ENCODE assay signal across 23 cellular contexts in the genomic region with DNA sequence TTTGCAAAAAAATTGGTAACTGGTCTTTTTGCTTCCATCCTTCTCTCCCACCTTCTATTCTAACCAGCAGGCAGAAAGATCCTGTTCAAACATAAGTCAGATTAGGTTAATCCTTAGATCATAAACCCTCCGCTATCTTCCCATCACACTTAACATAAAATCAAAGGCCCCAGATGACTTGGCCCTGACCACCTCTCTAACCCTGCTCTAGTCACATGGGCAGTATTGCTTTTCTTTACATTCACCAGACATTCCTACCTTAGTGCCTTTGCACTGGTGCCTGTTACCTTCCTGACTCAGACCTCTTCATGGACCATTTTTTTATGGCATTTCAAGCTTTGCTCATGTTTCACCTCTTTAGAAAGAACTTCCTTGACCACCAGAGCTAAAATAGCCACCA.
DNase-seq lines count a peak whose midpoint lies in the region; FAIRE-seq and TF ChIP-seq lines count a peak whose summit lies in the region.
"Had no signal": no experiment of that assay in that cellular context is flagged by ENCODE, and none has a peak within 500 bp of the region (broad histone marks: within the 10 kb centered on the region; RNA-seq: fewer than 3 reads in every experiment).

No MANE protein-coding gene starts in this region.

- no TSS peak for BruUV-seq in Caco-2 (replicated peaks; lab: Mats Ljungman, UMichigan)

- H3K4me3 Mint-ChIP-seq in Caco-2 (ENCODE audit: unreplicated experiment) (no peak overlapping the region), endodermal cell (no peak overlapping the region)
- H3K4me3 Mint-ChIP-seq: B cell; CD4-positive, alpha-beta T cell; CD8-positive, alpha-beta memory T cell; HFFc6 had no signal

- H3K4me1 ChIP-seq in Caco-2 = peaks cover 18% of the 10 kb centered on the region
- H3K4me1 ChIP-seq in endodermal cell (ENCODE audit: control insufficient read depth, insufficient read depth, low read length) = peaks cover 4% of the 10 kb centered on the region
- H3K4me1 ChIP-seq in adrenal gland (replicated peaks in 1 of 2) = no peaks in the 10 kb centered on the region
- H3K4me1 ChIP-seq: BLaER1, HAP-1 had no signal

- H3K9ac ChIP-seq in endodermal cell (ENCODE audit: extremely low read depth, low read length, poor library complexity, severe bottlenecking) = no peak overlapping the region
- H3K9ac ChIP-seq: BLaER1 had no signal

- 83 to 94% methylated on average over 1 of the region's 1 CpG for WGBS in endodermal cell (ENCODE audit: insufficient coverage in 1 of 2, insufficient read length in 1 of 2), 2 experiments
- WGBS in adrenal gland, 4 donors = 86 to 100% (median 97%) methylated on average over 1 of the region's 1 CpG

- H3K9me3 ChIP-seq in Caco-2 (no peaks in the 10 kb centered on the region), endodermal cell (ENCODE audit: control insufficient read depth, low read length) (no peaks in the 10 kb centered on the region), adrenal gland (replicated peaks in 1 of 3) (no peaks in the 10 kb centered on the region)
- H3K9me3 ChIP-seq: BLaER1, HAP-1 had no signal

- H3K27me3 ChIP-seq in Caco-2 (replicated peaks; ENCODE audit: control insufficient read depth, insufficient read depth, low read length) (no peaks in the 10 kb centered on the region), endodermal cell (ENCODE audit: control insufficient read depth, insufficient read depth, low read length, poor library complexity, severe bottlenecking) (no peaks in the 10 kb centered on the region), adrenal gland (no peaks in the 10 kb centered on the region)
- H3K27me3 ChIP-seq: BLaER1 had no signal

- H3K4me3 ChIP-seq in Caco-2 (ENCODE audit: low read depth, low read length) (no peak overlapping the region), endodermal cell (ENCODE audit: low read length) (no peak overlapping the region), adrenal gland (no peak overlapping the region)
- H3K4me3 ChIP-seq: BLaER1, HAP-1 had no signal

- H3K27me3 Mint-ChIP-seq in Caco-2 (ENCODE audit: insufficient read depth, unreplicated experiment) (no peaks in the 10 kb centered on the region), endodermal cell (ENCODE audit: insufficient read depth) (peaks cover 4% of the 10 kb centered on the region)

- CTCF ChIA-PET in Caco-2 (lab: Charles Lee) = no interaction called here

- TF ChIP-seq CTCF in Caco-2 (IDR thresholded peaks at IDR 0.05; ENCODE audit: insufficient read depth in 1 of 2, low read depth in 1 of 2, low read length in 1 of 2, severe bottlenecking in 1 of 2, unreplicated experiment in 1 of 2) = no peak
- TF ChIP-seq CTCF in endodermal cell (conservative IDR thresholded peaks at IDR 0.05) = no peak
- TF ChIP-seq CTCF in adrenal gland (IDR thresholded peaks at IDR 0.05) = no peak

- no peak overlapping the region for H3K27ac Mint-ChIP-seq in Caco-2 (ENCODE audit: unreplicated experiment)
- H3K27ac Mint-ChIP-seq in endodermal cell = no peak overlapping the region
- H3K27ac Mint-ChIP-seq: B cell; CD4-positive, alpha-beta T cell; CD8-positive, alpha-beta memory T cell; HFFc6 had no signal

- FAIRE-seq in urothelium cell line (lab: Jason Lieb, UNC) = peak; percentile 27
- FAIRE-seq: A204.1, G401.6, GM12892, H54 had no signal

- DNase-seq in Caco-2 = peak; percentile 62 to 66
- peak; percentile 30 for DNase-seq in NCI-H82 treated with DMSO at 0.1 percent for 48 hours (lab: John Stamatoyannopoulos, UW; ENCODE audit: unreplicated experiment)
- peak; percentile 22 for DNase-seq in endodermal cell
- no peak for DNase-seq in urothelium cell line (ENCODE audit: low spot score)
- DNase-seq in activated CD4-positive, alpha-beta T cell treated with anti-CD3 and anti-CD28 coated beads, Interleukin-2, amount 50 U/mL, for 4 hours = no peak
- no peak for DNase-seq in adrenal gland
- no peak for DNase-seq in activated T-cell treated with anti-CD3 and anti-CD28 coated beads, Interleukin-2, amount 50 U/mL, for 1 hour
- DNase-seq: Calu3; CD4-positive, alpha-beta T cell; CD8-positive, alpha-beta memory T cell; DMS153; DND-41; GOT3; HFFc6 had no signal

- intact Hi-C loops in Caco-2 (cut with micrococcal nuclease; ENCODE audit: unreplicated experiment) (no loop called here), adrenal gland (cut with DNase I) (no loop called here)

- no peaks in the 10 kb centered on the region for H3K9me3 Mint-ChIP-seq in Caco-2 (ENCODE audit: unreplicated experiment)
- no peaks in the 10 kb centered on the region for H3K9me3 Mint-ChIP-seq in endodermal cell
- H3K9me3 Mint-ChIP-seq: CD4-positive, alpha-beta T cell; CD8-positive, alpha-beta memory T cell; HFFc6 had no signal

- POLR2A ChIA-PET in Caco-2 (lab: Charles Lee) = no interaction called here

- TF ChIP-seq POLR2A in adrenal gland (IDR thresholded peaks at IDR 0.05) = no peak

- H3K27ac ChIP-seq in endodermal cell (ENCODE audit: low read depth, low read length) = no peak overlapping the region
- H3K27ac ChIP-seq in adrenal gland = no peak overlapping the region
- H3K27ac ChIP-seq: 22Rv1, BLaER1, C4-2B had no signal

- no peaks in the 10 kb centered on the region for H3K36me3 Mint-ChIP-seq in Caco-2 (ENCODE audit: insufficient read depth, unreplicated experiment)
- H3K36me3 Mint-ChIP-seq in endodermal cell (ENCODE audit: low read depth) = no peaks in the 10 kb centered on the region
- H3K36me3 Mint-ChIP-seq: CD8-positive, alpha-beta memory T cell had no signal

- H3K4me1 Mint-ChIP-seq in Caco-2 (ENCODE audit: low read depth, unreplicated experiment) (peaks cover 33% of the 10 kb centered on the region), endodermal cell (peaks cover 33% of the 10 kb centered on the region)
- H3K4me1 Mint-ChIP-seq: B cell; CD8-positive, alpha-beta memory T cell had no signal

- H3K36me3 ChIP-seq in Caco-2 (ENCODE audit: control insufficient read depth, insufficient read depth, low read length) (no peaks in the 10 kb centered on the region), endodermal cell (ENCODE audit: control insufficient read depth, insufficient read depth, low read length) (no peaks in the 10 kb centered on the region), adrenal gland (replicated peaks in 1 of 2) (no peaks in the 10 kb centered on the region)
- H3K36me3 ChIP-seq: BLaER1, HAP-1 had no signal

Comparison
In these comparisons a context has a peak if more than half of its experiments do, and no peak if none do; other contexts are left out.
1. DNase-seq: peak in Caco-2 (2 of 2), NCI-H82 treated with DMSO at 0.1 percent for 48 hours (single experiment) and endodermal cell (single experiment); none in urothelium cell line (single experiment), activated CD4-positive, alpha-beta T cell treated with anti-CD3 and anti-CD28 coated beads, Interleukin-2, amount 50 U/mL, for 4 hours (0 of 2), adrenal gland (0 of 7) and activated T-cell treated with anti-CD3 and anti-CD28 coated beads, Interleukin-2, amount 50 U/mL, for 1 hour (single experiment).